Comparison of ENCODE assay signal across 14 cellular contexts in genomic region chr6:133262804-133263203, GRCh38. TPM values are rescaled to one million over a fixed set of nuclear protein-coding genes. Genes with fewer than 3 reads are reported as not detected.
DNase-seq lines count a peak whose midpoint lies in the region; ATAC-seq and TF ChIP-seq lines count a peak whose summit lies in the region.
"Had no signal": no experiment of that assay in that cellular context is flagged by ENCODE, and none has a peak within 500 bp of the region (broad histone marks: within the 10 kb centered on the region; RNA-seq: fewer than 3 reads in every experiment).

No MANE protein-coding gene starts in this region.

- peaks cover 0 to 13% (median 0%) of the 10 kb centered on the region in 12 donors for H3K4me1 ChIP-seq in heart left ventricle
- H3K4me1 ChIP-seq: Caco-2, HAP-1 had no signal

- H3K4me3 ChIP-seq in heart left ventricle = no peak overlapping the region
- H3K4me3 ChIP-seq: HAP-1 had no signal

- DNase-seq in heart left ventricle (peak in 4 of 5 donors; percentile 10 to 52 (median 42)), cardiac septum (ENCODE audit: low spot score) (no peak), cerebellar cortex (ENCODE audit: low spot score) (peak; percentile 58), left lobe of liver (ENCODE audit: low spot score) (no peak), SK-N-DZ (ENCODE audit: low spot score) (no peak), GF-D8 (lab: John Stamatoyannopoulos, UW) (no peak)
- DNase-seq: Caco-2; CD8-positive, alpha-beta T cell; DMS79; IMR-90 had no signal

- no peak overlapping the region for H3K27ac ChIP-seq in heart left ventricle

- H3K36me3 ChIP-seq in heart left ventricle = no peaks in the 10 kb centered on the region
- H3K36me3 ChIP-seq: HAP-1 had no signal

- 42 to 57% (median 50%) methylated on average over 2 of the region's 2 CpGs for WGBS in heart left ventricle, 4 donors

- no peaks in the 10 kb centered on the region for H3K9me3 ChIP-seq in heart left ventricle
- H3K9me3 ChIP-seq: Caco-2, HAP-1 had no signal

- intact Hi-C loops in heart left ventricle (cut with DNase I) = no loop called here
- intact Hi-C loops in cardiac septum (cut with DNase I) = no loop called here

- no peaks in the 10 kb centered on the region for H3K27me3 ChIP-seq in heart left ventricle

- peak; percentile 53 to 86 (median 76) for ATAC-seq in heart left ventricle
- peak; percentile 53 for ATAC-seq in left lobe of liver
- ATAC-seq in GM18870 (IDR thresholded peaks at IDR 0.05; ENCODE audit: unreplicated experiment) = no peak
- ATAC-seq: CD8-positive, alpha-beta T cell had no signal

- TF ChIP-seq CTCF in heart left ventricle (IDR thresholded peaks at IDR 0.05) = no peak

- no peak for TF ChIP-seq POLR2A in heart left ventricle (IDR thresholded peaks at IDR 0.05)

RNA-seq across cellular contexts. Expression of gene EYA4, which starts 21.6 kb away (rescaled TPM):
- total RNA-seq in heart left ventricle (10 to 100 TPM; 14.6 to 29.6 (median 22.6) TPM), cardiac septum (24.2 TPM), left lobe of liver (not detected)
- 1 to 10 TPM; 3.6 to 9.9 TPM for polyA plus RNA-seq in heart left ventricle
- polyA plus RNA-seq in SK-N-DZ (2014; cell fraction: cytosol; rRNA removed) = 27.1 and 35.7 TPM in 2 replicates
- polyA plus RNA-seq in SK-N-DZ (2014; cell fraction: nucleus; rRNA removed) = 54.0 and 73.5 TPM in 2 replicates
- total RNA-seq: Caco-2; CD8-positive, alpha-beta T cell; HT-29 had no signal
- polyA plus RNA-seq: CD14-positive monocyte had no signal

Comparison
In these comparisons a context has a peak if more than half of its experiments do, and no peak if none do; other contexts are left out.
1. DNase-seq: peak in heart left ventricle (4 of 5) and cerebellar cortex (single experiment); none in cardiac septum (single experiment), left lobe of liver (single experiment), SK-N-DZ (single experiment) and GF-D8 (single experiment).
2. RNA of gene EYA4, which starts 21.6 kb away (total RNA-seq): 24.2 TPM in cardiac septum (single experiment) and 14.6 to 29.6 TPM in heart left ventricle; not detected in left lobe of liver (single experiment); every median in the first group is over 10 times any median in the second.